ENCODE assay signal across 16 cellular contexts in the genomic region with DNA sequence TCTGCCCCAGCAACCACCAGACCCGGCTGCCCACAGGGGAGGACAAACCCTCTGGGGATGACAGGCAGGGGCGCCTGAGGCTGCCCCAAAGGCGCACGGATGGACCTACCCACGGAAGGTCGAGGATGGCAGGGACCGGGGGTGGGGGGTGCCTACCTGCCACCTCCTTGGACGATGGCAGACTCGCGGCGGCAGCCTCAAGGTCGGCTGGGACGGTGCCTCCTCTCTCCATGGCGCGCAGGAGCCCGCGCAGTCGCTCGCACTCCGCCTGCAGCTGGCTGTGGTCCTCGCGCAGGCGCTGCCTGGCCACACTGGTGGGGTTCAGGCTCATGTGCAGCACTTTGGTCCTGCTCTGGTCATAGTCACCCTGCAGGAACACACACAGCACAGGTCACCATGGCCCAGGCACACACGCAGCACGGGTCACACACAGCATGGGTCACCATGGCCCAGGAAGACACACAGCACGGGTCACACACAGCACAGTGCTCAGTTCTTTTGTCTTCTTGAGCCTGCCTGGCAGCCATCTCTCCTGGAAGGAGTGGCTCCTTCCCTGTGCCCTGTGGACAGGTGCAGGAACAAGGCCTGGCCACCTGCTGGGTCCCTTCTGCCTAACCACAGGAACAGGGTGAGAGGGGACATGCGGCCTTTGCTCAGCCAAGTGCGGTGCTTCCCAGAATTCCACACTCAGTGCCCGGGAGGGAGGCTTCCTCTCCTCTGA.
DNase-seq lines count a peak whose midpoint lies in the region; ATAC-seq and TF ChIP-seq lines count a peak whose summit lies in the region.
"Had no signal": no experiment of that assay in that cellular context is flagged by ENCODE, and none has a peak within 500 bp of the region (broad histone marks: within the 10 kb centered on the region; RNA-seq: fewer than 3 reads in every experiment).

No MANE protein-coding gene starts in this region.

- no peaks in the 10 kb centered on the region for H3K9me3 Mint-ChIP-seq in CD8-positive, alpha-beta T cell
- H3K9me3 Mint-ChIP-seq in immature natural killer cell: peaks cover 0 to 3% (median 0%) of the 10 kb centered on the region in 6 donors
- H3K9me3 Mint-ChIP-seq: activated T-helper 17 cell treated with anti-CD3 and anti-CD28 coated beads, Interleukin-2, amount 50 U/mL, for 72 hours had no signal

- H3K4me2 ChIP-seq in BLaER1: peak overlapping the region; percentile 70

- intact Hi-C loops in CD8-positive, alpha-beta T cell (cut with DNase I, micrococcal nuclease): loop anchor here in 1 of 2 experiments (10.0 kb wide), 2 partner anchors 568 to 778 kb away; no protein-coding TSS in a partner anchor
- intact Hi-C loops in adrenal gland (cut with DNase I): no loop called here

- 78 to 90% (median 86%) methylated on average over 10 to 29 of the region's 29 CpGs for WGBS in adrenal gland, 4 donors

- peak overlapping the region; percentile 41 for H3K27ac Mint-ChIP-seq in CD8-positive, alpha-beta T cell
- peak overlapping the region in 1 of 6 donors; percentile 50 for H3K27ac Mint-ChIP-seq in immature natural killer cell
- H3K27ac Mint-ChIP-seq: activated T-helper 17 cell treated with anti-CD3 and anti-CD28 coated beads, Interleukin-2, amount 50 U/mL, for 72 hours had no signal

- no peak for DNase-seq in CD8-positive, alpha-beta T cell
- peak; percentile 82 for DNase-seq in NCI-H69 (lab: John Stamatoyannopoulos, UW)
- DNase-seq in immature natural killer cell: no peak
- no peak for DNase-seq in substantia nigra (lab: John Stamatoyannopoulos, UW)
- no peak for DNase-seq in adrenal gland
- no peak for DNase-seq in activated CD4-positive, CD25-positive, alpha-beta regulatory T cell (lab: John Stamatoyannopoulos, UW)
- DNase-seq: activated CD4-positive, alpha-beta T cell treated with anti-CD3 and anti-CD28 coated beads for 1 hour; GDM1; HCEC 1CT; NCI-H446 treated with DMSO at 0.1 percent for 48 hours; stimulated activated naive CD4-positive, alpha-beta T cell treated with Interleukin-2 at 50 U/mL for 16 hours had no signal

- peaks cover 16% of the 10 kb centered on the region; the same call in 1 of the 2 replicates for H3K9me3 ChIP-seq in BLaER1
- no peaks in the 10 kb centered on the region for H3K9me3 ChIP-seq in CD8-positive, alpha-beta T cell (ENCODE audit: low read length)
- H3K9me3 ChIP-seq in adrenal gland (replicated peaks in 1 of 3): no peaks in the 10 kb centered on the region

- peaks cover 54% of the 10 kb centered on the region for H3K4me1 Mint-ChIP-seq in CD8-positive, alpha-beta T cell (ENCODE audit: low read depth)
- peaks cover 49 to 51% of the 10 kb centered on the region in 2 donors for H3K4me1 Mint-ChIP-seq in immature natural killer cell

- ATAC-seq in CD8-positive, alpha-beta T cell: no peak
- ATAC-seq in GM21619 (IDR thresholded peaks at IDR 0.05; ENCODE audit: unreplicated experiment): no peak
- ATAC-seq: activated T-helper 17 cell treated with anti-CD3 and anti-CD28 coated beads, Interleukin-2, amount 50 U/mL, for 72 hours had no signal

- H3K4me1 ChIP-seq in BLaER1 (peaks cover 88% of the 10 kb centered on the region), adrenal gland (replicated peaks in 1 of 2) (peaks cover 0 to 6% of the 10 kb centered on the region in 2 donors)
- H3K4me1 ChIP-seq in CD8-positive, alpha-beta T cell (ENCODE audit: insufficient read depth, low read length): peaks cover 34% of the 10 kb centered on the region
- H3K4me1 ChIP-seq: parathyroid adenoma had no signal

- peaks cover 82% of the 10 kb centered on the region for H4K20me1 ChIP-seq in BLaER1

- TF ChIP-seq POLR2A in adrenal gland (IDR thresholded peaks at IDR 0.05): no peak

- H3K36me3 Mint-ChIP-seq in CD8-positive, alpha-beta T cell: peaks cover 70% of the 10 kb centered on the region
- H3K36me3 Mint-ChIP-seq in immature natural killer cell: peaks cover 14 to 30% (median 26%) of the 10 kb centered on the region in 3 donors

- H3K4me3 ChIP-seq in BLaER1 (no peak overlapping the region), adrenal gland (no peak overlapping the region)
- no peak overlapping the region for H3K4me3 ChIP-seq in CD8-positive, alpha-beta T cell (ENCODE audit: low read depth, low read length)

- CTCF ChIA-PET in CD8-positive, alpha-beta T cell (lab: Charles Lee): no interaction called here

- H3K36me3 ChIP-seq in BLaER1: peaks cover 57% of the 10 kb centered on the region
- peaks cover 50% of the 10 kb centered on the region for H3K36me3 ChIP-seq in CD8-positive, alpha-beta T cell (ENCODE audit: insufficient read depth, low read length)
- no peaks in the 10 kb centered on the region for H3K36me3 ChIP-seq in adrenal gland (replicated peaks in 1 of 2)

- no peaks in the 10 kb centered on the region for H3K27me3 ChIP-seq in BLaER1
- no peaks in the 10 kb centered on the region for H3K27me3 ChIP-seq in CD8-positive, alpha-beta T cell (ENCODE audit: insufficient read depth, low read length)
- H3K27me3 ChIP-seq in adrenal gland: no peaks in the 10 kb centered on the region

- peak overlapping the region; percentile 13; the same call in 1 of the 2 replicates for H3K9ac ChIP-seq in BLaER1
- H3K9ac ChIP-seq: parathyroid adenoma had no signal

- TF ChIP-seq CTCF in CD8-positive, alpha-beta T cell (IDR thresholded peaks at IDR 0.05): no peak
- TF ChIP-seq CTCF in adrenal gland (IDR thresholded peaks at IDR 0.05): no peak

- POLR2A ChIA-PET in CD8-positive, alpha-beta T cell (lab: Charles Lee): no interaction called here

- H3K4me3 Mint-ChIP-seq in CD8-positive, alpha-beta T cell: peak overlapping the region; percentile 56
- H3K4me3 Mint-ChIP-seq in immature natural killer cell: peak overlapping the region in 4 of 5 donors; percentile 25 to 59 (median 42)
- H3K4me3 Mint-ChIP-seq: activated T-helper 17 cell treated with anti-CD3 and anti-CD28 coated beads, Interleukin-2, amount 50 U/mL, for 72 hours had no signal

- H3K27me3 Mint-ChIP-seq in CD8-positive, alpha-beta T cell (ENCODE audit: low read depth): no peaks in the 10 kb centered on the region
- peaks cover 18 to 41% (median 30%) of the 10 kb centered on the region in 3 donors for H3K27me3 Mint-ChIP-seq in immature natural killer cell (ENCODE audit: low read depth in 3 of 3)
- H3K27me3 Mint-ChIP-seq: activated T-helper 17 cell treated with anti-CD3 and anti-CD28 coated beads, Interleukin-2, amount 50 U/mL, for 72 hours had no signal

- H3K27ac ChIP-seq in BLaER1 (peak overlapping the region; percentile 53), substantia nigra (ENCODE audit: low read depth, low read length, poor library complexity, severe bottlenecking) (no peak overlapping the region), adrenal gland (no peak overlapping the region)
- no peak overlapping the region for H3K27ac ChIP-seq in CD8-positive, alpha-beta T cell (ENCODE audit: low read depth, low read length)
- H3K27ac ChIP-seq: C4-2B, parathyroid adenoma had no signal
